Comparison of ENCODE assay signal across 9 cellular contexts in the genomic region with DNA sequence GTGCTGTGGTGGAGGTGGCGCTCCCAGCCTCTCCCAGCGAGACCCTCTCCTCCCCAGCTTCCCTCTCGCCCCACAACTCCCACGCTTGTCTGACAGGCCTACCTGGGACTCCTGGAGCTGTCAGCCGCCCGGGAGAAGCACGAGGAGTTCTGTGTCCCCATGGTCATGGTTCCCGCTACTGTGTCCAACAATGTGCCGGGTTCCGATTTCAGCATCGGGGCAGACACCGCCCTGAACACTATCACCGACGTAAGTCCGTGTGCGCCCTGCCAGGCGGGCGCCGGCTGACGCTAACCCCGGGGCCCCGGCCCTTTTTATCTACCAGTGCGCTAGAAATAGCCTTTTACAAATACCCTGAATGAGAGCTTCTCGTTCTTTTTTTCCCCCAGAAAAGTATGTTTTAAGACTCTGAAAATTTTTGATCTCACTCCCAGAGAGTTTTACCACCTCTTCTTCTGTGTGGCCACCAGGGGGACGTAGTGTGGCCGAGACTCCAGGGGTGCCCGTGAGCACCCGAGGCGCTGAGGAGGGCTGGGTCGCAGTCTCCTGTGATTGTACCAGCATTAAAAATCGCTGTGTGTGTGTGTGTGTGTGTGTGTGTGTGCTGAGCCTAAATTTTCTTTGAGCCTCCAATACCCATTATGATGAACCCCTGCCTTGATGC. TPM values are rescaled to one million over a fixed set of nuclear protein-coding genes. Genes with fewer than 3 reads are reported as not detected.
DNase-seq lines count a peak whose midpoint lies in the region; ATAC-seq and TF ChIP-seq lines count a peak whose summit lies in the region.
"Had no signal": no experiment of that assay in that cellular context is flagged by ENCODE, and none has a peak within 500 bp of the region (broad histone marks: within the 10 kb centered on the region; RNA-seq: fewer than 3 reads in every experiment).

No MANE protein-coding gene starts in this region.

- peak overlapping the region; percentile 36 for H3K9ac ChIP-seq in neuronal stem cell (ENCODE audit: low read depth, low read length, poor library complexity)

- no peaks in the 10 kb centered on the region for H3K4me1 Mint-ChIP-seq in endothelial cell (ENCODE audit: unreplicated experiment)
- H3K4me1 Mint-ChIP-seq in natural killer cell treated with Interleukin-12 subunit alpha and Interleukin-12 subunit beta and Interleukin-15 and Interleukin-18, amount 100 ng/mL, for 72 hours (ENCODE audit: low read depth in 2 of 2), result peaks cover 0 to 1% of the 10 kb centered on the region in 2 donors

- H3K4me3 ChIP-seq in GM12865 (ENCODE audit: low read depth, low read length) (no peak overlapping the region), NB4 (ENCODE audit: low read depth, low read length) (no peak overlapping the region), neuronal stem cell (ENCODE audit: low read length in 2 of 2) (no peak overlapping the region)
- no peak overlapping the region for H3K4me3 ChIP-seq in effector memory CD4-positive, alpha-beta T cell (ENCODE audit: insufficient read depth, low read depth, low read length, poor library complexity, severe bottlenecking)

- no peak overlapping the region for H3K23ac ChIP-seq in neuronal stem cell (ENCODE audit: low read depth, low read length, poor library complexity)

- peak overlapping the region; percentile 30 for H3K18ac ChIP-seq in neuronal stem cell (ENCODE audit: low read length)

- DNase-seq in GM12865 (ENCODE audit: low read depth) (peak; percentile 26), NB4 (ENCODE audit: low read depth) (peak; percentile 21), endothelial cell (ENCODE audit: low spot score) (peak; percentile 44), neuronal stem cell (ENCODE audit: low spot score) (no peak), NCI-H2196 (lab: John Stamatoyannopoulos, UW; ENCODE audit: unreplicated experiment) (no peak)
- no peak for DNase-seq in natural killer cell treated with Interleukin-12 subunit alpha and Interleukin-12 subunit beta and Interleukin-15 and Interleukin-18, amount 100 ng/mL, for 72 hours (ENCODE audit: low spot score)
- no peak for DNase-seq in effector memory CD4-positive, alpha-beta T cell
- DNase-seq: NCI-H526 had no signal

- H3K4ac ChIP-seq in neuronal stem cell (ENCODE audit: low read length), result no peak overlapping the region

- TF ChIP-seq CTCF in GM12865 (IDR thresholded peaks at IDR 0.05; ENCODE audit: insufficient read depth, low read depth, low read length, missing control alignments), result peak; percentile 37
- peak; percentile 45 for TF ChIP-seq CTCF in NB4 (IDR thresholded peaks at IDR 0.05; ENCODE audit: low read depth, low read length)
- TF ChIP-seq CTCF in endothelial cell (IDR thresholded peaks at IDR 0.05; ENCODE audit: unreplicated experiment), result peak; percentile 67

- no peak overlapping the region for H3K27ac ChIP-seq in neuronal stem cell (replicated peaks; ENCODE audit: low read length)
- no peak overlapping the region for H3K27ac ChIP-seq in effector memory CD4-positive, alpha-beta T cell (ENCODE audit: insufficient read depth, low read length, poor library complexity, severe bottlenecking)

- H3K4me3 Mint-ChIP-seq in endothelial cell (ENCODE audit: unreplicated experiment), result no peak overlapping the region
- H3K4me3 Mint-ChIP-seq in natural killer cell treated with Interleukin-12 subunit alpha and Interleukin-12 subunit beta and Interleukin-15 and Interleukin-18, amount 100 ng/mL, for 72 hours, result no peak overlapping the region
- H3K4me3 Mint-ChIP-seq: activated naive CD8-positive, alpha-beta T cell had no signal

- peaks cover 0 to 18% of the 10 kb centered on the region in 2 donors for H3K36me3 ChIP-seq in neuronal stem cell (replicated peaks in 1 of 2; ENCODE audit: control insufficient read depth in 2 of 2, insufficient read depth in 2 of 2, low read length in 2 of 2)
- peaks cover 50% of the 10 kb centered on the region for H3K36me3 ChIP-seq in effector memory CD4-positive, alpha-beta T cell (ENCODE audit: control insufficient read depth, insufficient read depth, low read length)

- H3K9me3 Mint-ChIP-seq in endothelial cell (ENCODE audit: unreplicated experiment), result no peaks in the 10 kb centered on the region
- H3K9me3 Mint-ChIP-seq in natural killer cell treated with Interleukin-12 subunit alpha and Interleukin-12 subunit beta and Interleukin-15 and Interleukin-18, amount 100 ng/mL, for 72 hours, result no peaks in the 10 kb centered on the region

- no peak overlapping the region for H2BK12ac ChIP-seq in neuronal stem cell (ENCODE audit: low read length)

- H2BK5ac ChIP-seq in neuronal stem cell (ENCODE audit: low read length), result no peak overlapping the region

- H3K79me1 ChIP-seq in neuronal stem cell (ENCODE audit: low read depth, low read length), result no peaks in the 10 kb centered on the region

- H3K9me3 ChIP-seq in neuronal stem cell (replicated peaks in 1 of 2; ENCODE audit: control insufficient read depth in 2 of 2, insufficient read depth in 1 of 2, low read depth in 1 of 2, low read length in 2 of 2), result peaks cover 0 to 2% of the 10 kb centered on the region in 2 donors
- H3K9me3 ChIP-seq in effector memory CD4-positive, alpha-beta T cell (ENCODE audit: control insufficient read depth, low read length), result no peaks in the 10 kb centered on the region

- H3K14ac ChIP-seq in neuronal stem cell (ENCODE audit: low read length), result no peak overlapping the region

- H4K91ac ChIP-seq in neuronal stem cell (ENCODE audit: low read depth, low read length, poor library complexity), result no peak overlapping the region

- peak overlapping the region; percentile 10 for H2AK5ac ChIP-seq in neuronal stem cell (ENCODE audit: low read depth, low read length)

- H3K4me2 ChIP-seq in neuronal stem cell (ENCODE audit: insufficient read depth, low read length, poor library complexity, severe bottlenecking), result no peak overlapping the region

- no CpG with 5 or more reads among the region's 31 CpGs for WGBS in neuronal stem cell (ENCODE audit: extremely low coverage in 2 of 2, insufficient read length in 2 of 2, insufficient replicate concordance in 1 of 2), 2 donors

- H3K4me1 ChIP-seq in neuronal stem cell (ENCODE audit: control insufficient read depth in 2 of 2, insufficient read depth in 1 of 2, low read depth in 1 of 2, low read length in 2 of 2), result no peaks in the 10 kb centered on the region
- no peaks in the 10 kb centered on the region for H3K4me1 ChIP-seq in effector memory CD4-positive, alpha-beta T cell (ENCODE audit: control insufficient read depth, insufficient read depth, low read length, poor library complexity, severe bottlenecking)

- no peak for ATAC-seq in natural killer cell treated with Interleukin-12 subunit alpha and Interleukin-12 subunit beta and Interleukin-15 and Interleukin-18, amount 100 ng/mL, for 72 hours

- no peak overlapping the region for H3K27ac Mint-ChIP-seq in endothelial cell (ENCODE audit: unreplicated experiment)
- H3K27ac Mint-ChIP-seq in natural killer cell treated with Interleukin-12 subunit alpha and Interleukin-12 subunit beta and Interleukin-15 and Interleukin-18, amount 100 ng/mL, for 72 hours, result no peak overlapping the region
- H3K27ac Mint-ChIP-seq: activated naive CD8-positive, alpha-beta T cell had no signal

- peaks cover 2% of the 10 kb centered on the region for H3K27me3 Mint-ChIP-seq in endothelial cell (ENCODE audit: unreplicated experiment)
- H3K27me3 Mint-ChIP-seq in natural killer cell treated with Interleukin-12 subunit alpha and Interleukin-12 subunit beta and Interleukin-15 and Interleukin-18, amount 100 ng/mL, for 72 hours, result no peaks in the 10 kb centered on the region
- H3K27me3 Mint-ChIP-seq: activated naive CD8-positive, alpha-beta T cell had no signal

- no peaks in the 10 kb centered on the region for H3K27me3 ChIP-seq in neuronal stem cell (ENCODE audit: control insufficient read depth in 3 of 3, insufficient read depth in 3 of 3, low read depth in 1 of 3, low read length in 3 of 3)
- no peaks in the 10 kb centered on the region for H3K27me3 ChIP-seq in effector memory CD4-positive, alpha-beta T cell (replicated peaks; ENCODE audit: control insufficient read depth, insufficient read depth, low read length, poor library complexity, severe bottlenecking)

- H2AFZ ChIP-seq in neuronal stem cell (ENCODE audit: low read length), result no peak overlapping the region

- H2BK120ac ChIP-seq in neuronal stem cell (ENCODE audit: low read depth, low read length), result no peak overlapping the region

- no peak overlapping the region for H4K8ac ChIP-seq in neuronal stem cell (ENCODE audit: low read depth, low read length)

- no peak for TF ChIP-seq POLR2A in NB4 (IDR thresholded peaks at IDR 0.05; ENCODE audit: extremely low read depth, insufficient read length)

- H2BK15ac ChIP-seq in neuronal stem cell (ENCODE audit: low read length), result peak overlapping the region; percentile 15

- peaks cover 33% of the 10 kb centered on the region for H3K36me3 Mint-ChIP-seq in endothelial cell (ENCODE audit: low read depth, unreplicated experiment)
- H3K36me3 Mint-ChIP-seq in natural killer cell treated with Interleukin-12 subunit alpha and Interleukin-12 subunit beta and Interleukin-15 and Interleukin-18, amount 100 ng/mL, for 72 hours, result peaks cover 13% of the 10 kb centered on the region

RNA-seq across cellular contexts. Expression of a gene that starts 52.6 kb away (rescaled TPM):
- 52.3 TPM for total RNA-seq in endothelial cell (ENCODE audit: unreplicated experiment)
- polyA plus RNA-seq in neuronal stem cell (2013, experiment 1 of 2), result 21.1 TPM
- 21.1 TPM for polyA plus RNA-seq in neuronal stem cell (2013, experiment 2 of 2)
- total RNA-seq in natural killer cell treated with Interleukin-12 subunit alpha and Interleukin-12 subunit beta and Interleukin-15 and Interleukin-18, amount 100 ng/mL, for 72 hours, result 100 to 1,000 TPM; 199 to 239 TPM

RNA-seq across cellular contexts. Expression of a gene that starts 52.7 kb away (rescaled TPM):
- total RNA-seq in endothelial cell (ENCODE audit: unreplicated experiment), result 60.3 TPM
- 26.3 TPM for polyA plus RNA-seq in neuronal stem cell (2013, experiment 1 of 2)
- 24.0 TPM for polyA plus RNA-seq in neuronal stem cell (2013, experiment 2 of 2)
- 10 to 100 TPM; 70.4 to 99.9 TPM for total RNA-seq in natural killer cell treated with Interleukin-12 subunit alpha and Interleukin-12 subunit beta and Interleukin-15 and Interleukin-18, amount 100 ng/mL, for 72 hours

Comparison
In these comparisons a context has a peak if more than half of its experiments do, and no peak if none do; other contexts are left out.
1. DNase-seq: peak in GM12865 (single experiment), NB4 (single experiment) and endothelial cell (single experiment); none in neuronal stem cell (single experiment), NCI-H2196 (single experiment), natural killer cell treated with Interleukin-12 subunit alpha and Interleukin-12 subunit beta and Interleukin-15 and Interleukin-18, amount 100 ng/mL, for 72 hours (single experiment) and effector memory CD4-positive, alpha-beta T cell (0 of 3).
2. Peak in every context shown above with its lines, with median percentiles within 50 percentile points of each other: CTCF ChIP-seq.